In the genomic region with DNA sequence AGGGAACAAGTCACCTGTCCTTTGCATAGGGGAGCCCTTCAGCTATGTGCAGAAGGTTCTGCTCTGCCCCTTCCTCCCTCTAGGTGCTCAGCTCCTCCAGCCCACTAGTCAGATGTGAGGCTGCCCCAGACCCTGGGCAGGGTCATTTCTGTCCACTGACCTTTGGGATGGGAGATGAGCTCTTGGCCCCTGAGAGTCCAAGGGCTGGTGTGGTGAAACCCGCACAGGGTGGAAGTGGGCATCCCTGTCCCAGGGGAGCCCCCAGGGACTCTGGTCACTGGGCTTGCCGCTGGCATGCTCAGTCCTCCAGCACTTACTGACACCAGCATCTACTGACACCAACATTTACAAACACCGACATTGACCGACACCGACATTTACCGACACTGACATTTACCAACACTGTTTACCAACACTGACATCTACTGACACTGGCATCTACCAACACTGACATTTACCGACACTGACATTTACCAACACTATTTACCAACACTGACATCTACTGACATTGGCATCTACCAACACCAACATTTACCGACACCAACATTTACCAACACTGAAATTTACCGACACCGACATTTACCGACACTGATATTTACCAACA, we compare ENCODE assay signal across 20 cellular contexts.
"Had no signal": no experiment of that assay in that cellular context is flagged by ENCODE, and none has a peak within 500 bp of the region (broad histone marks: within the 10 kb centered on the region; RNA-seq: fewer than 3 reads in every experiment).

No MANE protein-coding gene starts in this region.

- H3K4me3 Mint-ChIP-seq: endodermal cell; naive thymus-derived CD8-positive, alpha-beta T cell; neural crest cell; type B pancreatic cell had no signal

- H3K27ac ChIP-seq: coronary artery, hepatocyte, ovary, right atrium auricular region, suprapubic skin, thyroid gland, vagina had no signal

- ATAC-seq: left colon; naive thymus-derived CD8-positive, alpha-beta T cell had no signal

- H3K27me3 Mint-ChIP-seq: naive thymus-derived CD8-positive, alpha-beta T cell; type B pancreatic cell had no signal

- H3K27ac Mint-ChIP-seq: endodermal cell; naive thymus-derived CD8-positive, alpha-beta T cell; type B pancreatic cell had no signal

- H3K4me3 ChIP-seq: coronary artery, hepatocyte, ovary, right atrium auricular region, smooth muscle cell, suprapubic skin, thyroid gland, vagina had no signal

- H3K36me3 ChIP-seq: ovary had no signal

- H2AFZ ChIP-seq: hepatocyte had no signal

- DNase-seq: effector CD4-positive, alpha-beta T cell; endodermal cell; erythroblast; foreskin melanocyte; head of caudate nucleus; left colon; mammary epithelial cell; naive thymus-derived CD8-positive, alpha-beta T cell; ovary; stimulated activated CD4-positive, alpha-beta T cell treated with anti-CD3 and anti-CD28 coated beads, Interleukin-2, amount 100 ng/mL, for 48 hours; stimulated activated naive CD4-positive, alpha-beta T cell treated with Interleukin-2 at 50 U/mL for 16 hours had no signal

- H3K9me3 ChIP-seq: ovary, right atrium auricular region, suprapubic skin, thyroid gland, vagina had no signal

- H3K27me3 ChIP-seq: hepatocyte, ovary, right atrium auricular region, suprapubic skin, thyroid gland, vagina had no signal

- H3K4me2 ChIP-seq: hepatocyte, smooth muscle cell had no signal

- H3K4me1 ChIP-seq: vagina had no signal

- H3K9me3 Mint-ChIP-seq: endodermal cell; naive thymus-derived CD8-positive, alpha-beta T cell; neural crest cell; type B pancreatic cell had no signal

- H3K4me1 Mint-ChIP-seq: endodermal cell, neural crest cell had no signal

- H3K36me3 Mint-ChIP-seq: naive thymus-derived CD8-positive, alpha-beta T cell had no signal
